Comparison of ENCODE assay signal across 8 cellular contexts in the genomic region with DNA sequence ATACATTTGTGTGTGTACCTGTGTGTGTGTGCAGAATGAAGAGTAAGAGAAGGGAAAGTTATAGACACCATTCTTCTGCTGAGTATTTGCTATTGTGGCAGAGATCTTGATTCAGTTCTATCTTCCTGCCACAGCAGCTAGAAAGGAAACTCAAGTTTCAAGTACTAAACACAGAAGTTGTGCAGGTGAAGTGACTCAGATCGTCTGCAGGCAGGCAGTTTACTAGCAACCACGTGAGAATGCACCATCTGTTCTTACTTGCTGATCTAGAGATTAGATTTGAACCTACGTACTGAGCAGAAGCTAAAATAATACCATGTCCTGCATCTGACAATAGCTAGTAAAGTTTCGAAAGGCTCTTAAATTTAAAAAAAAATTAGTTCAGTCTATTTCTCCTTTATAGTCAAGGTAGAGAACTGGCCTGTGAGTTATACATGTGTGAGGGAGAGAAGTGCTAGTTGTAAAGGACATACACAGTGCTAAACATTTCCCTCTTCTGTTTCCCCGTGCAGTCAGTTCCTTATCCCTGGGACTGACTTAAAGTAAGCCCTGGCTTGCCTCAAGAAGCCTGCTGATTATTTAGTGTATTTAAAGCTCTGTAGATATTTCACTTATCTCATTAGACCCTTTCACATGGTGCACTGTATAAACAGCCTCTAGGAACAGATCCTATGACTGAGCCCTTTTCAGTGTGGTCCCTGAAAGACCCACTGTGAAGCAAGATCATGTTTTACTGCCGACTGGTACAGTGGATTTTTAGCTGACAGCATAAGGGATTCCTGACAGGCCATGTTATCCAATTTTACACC. TPM values are rescaled to one million over a fixed set of nuclear protein-coding genes. Genes with fewer than 3 reads are reported as not detected.
DNase-seq lines count a peak whose midpoint lies in the region; ATAC-seq and TF ChIP-seq lines count a peak whose summit lies in the region.

No MANE protein-coding gene starts in this region.

- H3K4me1 ChIP-seq in cardiac muscle cell (ENCODE audit: low read depth) = peaks cover 48% of the 10 kb centered on the region
- H3K4me1 ChIP-seq in right atrium auricular region = peaks cover 0 to 22% of the 10 kb centered on the region in 2 donors

- H3K36me3 ChIP-seq in cardiac muscle cell (no peaks in the 10 kb centered on the region), right atrium auricular region (no peaks in the 10 kb centered on the region)

- peak overlapping the region; percentile 90 for H3K27ac ChIP-seq in cardiac muscle cell
- no peak overlapping the region for H3K27ac ChIP-seq in right atrium auricular region

- no peaks in the 10 kb centered on the region for H3K9me3 ChIP-seq in cardiac muscle cell (ENCODE audit: low read depth)
- no peaks in the 10 kb centered on the region for H3K9me3 ChIP-seq in right atrium auricular region

- peak; percentile 83 for ATAC-seq in HG03095 (IDR thresholded peaks at IDR 0.05; ENCODE audit: unreplicated experiment)

- no peaks in the 10 kb centered on the region for H3K27me3 ChIP-seq in cardiac muscle cell
- no peaks in the 10 kb centered on the region for H3K27me3 ChIP-seq in right atrium auricular region

- TF ChIP-seq CTCF in cardiac muscle cell (IDR thresholded peaks at IDR 0.05; ENCODE audit: low read depth, low read length) = no peak
- TF ChIP-seq CTCF in right atrium auricular region (IDR thresholded peaks at IDR 0.05) = no peak

- DNase-seq in cardiac muscle cell (ENCODE audit: low read depth in 1 of 2, low spot score in 1 of 2) (peak in 1 of 2 donors; percentile 67), right atrium auricular region (ENCODE audit: low spot score) (no peak), SK-N-DZ (ENCODE audit: low spot score) (peak; percentile 77), iris pigment epithelial cell (ENCODE audit: low read depth) (peak; percentile 95), HuH-7 (ENCODE audit: low spot score) (no peak), amniotic stem cell (lab: John Stamatoyannopoulos, UW) (no peak), hepatic stellate cell (ENCODE audit: low spot score) (no peak)

- H3K4me3 ChIP-seq in cardiac muscle cell (no peak overlapping the region), right atrium auricular region (no peak overlapping the region)

RNA-seq across cellular contexts. Expression of a gene that starts 45.0 kb away (rescaled TPM):
- total RNA-seq in cardiac muscle cell (not detected in 2 replicates), right atrium auricular region (under 1 TPM in 1 of 2 donors, not detected in 1; 0.74 TPM)
- not detected in 2 replicates for polyA plus RNA-seq in cardiac muscle cell
- polyA plus RNA-seq in SK-N-DZ (2014; cell fraction: cytosol; rRNA removed) = 0.09 TPM in 1 of 2 replicates, not detected in the other
- 0.21 and 0.27 TPM in 2 replicates for polyA plus RNA-seq in SK-N-DZ (2014; cell fraction: nucleus; rRNA removed)

Comparison
In these comparisons a context has a peak if more than half of its experiments do, and no peak if none do; other contexts are left out.
1. DNase-seq: peak in SK-N-DZ (single experiment) and iris pigment epithelial cell (single experiment); none in right atrium auricular region (single experiment), HuH-7 (single experiment), amniotic stem cell (single experiment) and hepatic stellate cell (single experiment).